20 cellular contexts compared by ENCODE assay signal in the genomic region with DNA sequence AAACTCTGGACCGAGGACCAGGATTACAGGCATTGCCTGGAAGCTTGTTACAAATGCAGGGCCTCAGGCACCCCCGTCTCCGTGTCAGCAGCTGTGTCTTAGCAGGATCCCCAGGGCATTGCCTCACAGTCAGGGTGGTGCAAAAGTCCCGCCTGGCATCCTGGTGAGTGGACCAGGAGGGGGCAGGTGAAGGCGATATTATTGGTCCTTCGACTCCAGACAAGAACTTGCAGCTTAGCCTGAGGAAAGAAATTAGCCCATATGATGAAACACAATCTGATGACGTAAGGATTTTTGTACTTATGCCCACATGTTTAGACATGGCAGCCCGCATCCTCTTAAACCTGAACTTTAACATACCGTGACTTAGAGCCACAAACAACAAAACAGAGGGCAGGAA. TPM values are rescaled to one million over a fixed set of nuclear protein-coding genes. Genes with fewer than 3 reads are reported as not detected.
DNase-seq lines count a peak whose midpoint lies in the region; ATAC-seq and TF ChIP-seq lines count a peak whose summit lies in the region.
"Had no signal": no experiment of that assay in that cellular context is flagged by ENCODE, and none has a peak within 500 bp of the region (broad histone marks: within the 10 kb centered on the region; RNA-seq: fewer than 3 reads in every experiment).

No MANE protein-coding gene starts in this region.

- peak overlapping the region; percentile 79 for H3K27ac Mint-ChIP-seq in CD4-positive, alpha-beta T cell
- H3K27ac Mint-ChIP-seq: activated CD8-positive, alpha-beta memory T cell treated with anti-CD3 and anti-CD28 coated beads, Interleukin-2, amount 10 ng/mL, durations not matched to agents 7 days and 5 days; activated T-helper 2 cell treated with anti-CD3 and anti-CD28 coated beads, Interferon-gamma antibody, Interleukin-2, Interleukin-4, amounts not matched to agents 10 μg/mL and 5 μg/mL and 100 μg/mL, durations not matched to agents 14 hours and 24 hours and 36 hours; T-helper 17 cell had no signal

- intact Hi-C loops in CD4-positive, alpha-beta T cell (cut with DNase I, micrococcal nuclease), result no loop called here
- intact Hi-C loops in PC-3 (cut with micrococcal nuclease), result no loop called here

- H3K9ac ChIP-seq in PC-3 (ENCODE audit: low read length), result no peak overlapping the region

- no peaks in the 10 kb centered on the region for H3K9me2 ChIP-seq in PC-3 (replicated peaks; ENCODE audit: low read length)

- ATAC-seq in CD4-positive, alpha-beta T cell (ENCODE audit: poor library complexity), result no peak
- ATAC-seq in esophagus mucosa, result peak; percentile 37
- no peak for ATAC-seq in PC-3
- ATAC-seq in activated CD4-positive, CD25-positive, alpha-beta regulatory T cell treated with anti-CD3 and anti-CD28 coated beads, Interleukin-2, amount 50 U/mL, for 24 hours, result no peak
- ATAC-seq: activated CD8-positive, alpha-beta memory T cell treated with anti-CD3 and anti-CD28 coated beads, Interleukin-2, amount 10 ng/mL, durations not matched to agents 7 days and 5 days; left ventricle myocardium superior; T-helper 17 cell had no signal

- no peaks in the 10 kb centered on the region; the same call in 1 of the 2 replicates for H3K4me1 ChIP-seq in PC-3 (ENCODE audit: insufficient read depth, low read length)
- H3K4me1 ChIP-seq: HAP-1 had no signal

- no TSS peak for BruUV-seq in PC-3 (replicated peaks; lab: Mats Ljungman, UMichigan)

- no peaks in the 10 kb centered on the region for H3K9me3 ChIP-seq in CD4-positive, alpha-beta T cell (ENCODE audit: control insufficient read depth, low read length)
- H3K9me3 ChIP-seq in PC-3 (ENCODE audit: low read length), result no peaks in the 10 kb centered on the region
- H3K9me3 ChIP-seq: HAP-1, ovary had no signal

- no peak overlapping the region for H3K4me2 ChIP-seq in PC-3 (ENCODE audit: low read length)

- POLR2A ChIA-PET in CD4-positive, alpha-beta T cell (lab: Charles Lee), result no interaction called here
- POLR2A ChIA-PET in PC-3 (lab: Charles Lee; ENCODE audit: unreplicated experiment), result no interaction called here

- H2AFZ ChIP-seq in PC-3 (ENCODE audit: low read length), result no peak overlapping the region

- H3K27me3 Mint-ChIP-seq in CD4-positive, alpha-beta T cell, result no peaks in the 10 kb centered on the region
- H3K27me3 Mint-ChIP-seq: activated CD8-positive, alpha-beta memory T cell treated with anti-CD3 and anti-CD28 coated beads, Interleukin-2, amount 10 ng/mL, durations not matched to agents 7 days and 5 days; T-helper 17 cell had no signal

- H3K27ac ChIP-seq in CD4-positive, alpha-beta T cell (ENCODE audit: low read depth, low read length), result no peak overlapping the region
- no peak overlapping the region for H3K27ac ChIP-seq in PC-3 (ENCODE audit: low read length)
- H3K27ac ChIP-seq: HL-60, ovary had no signal

- no peak overlapping the region for H3K4me3 ChIP-seq in PC-3 (ENCODE audit: low read length)
- H3K4me3 ChIP-seq: HAP-1, ovary had no signal

- H3F3A ChIP-seq in PC-3 (ENCODE audit: low read length, unreplicated experiment), result no peaks in the 10 kb centered on the region

- no peaks in the 10 kb centered on the region for H3K9me3 Mint-ChIP-seq in CD4-positive, alpha-beta T cell
- H3K9me3 Mint-ChIP-seq: activated T-helper 2 cell treated with anti-CD3 and anti-CD28 coated beads, Interferon-gamma antibody, Interleukin-2, Interleukin-4, amounts not matched to agents 10 μg/mL and 5 μg/mL and 100 μg/mL, durations not matched to agents 14 hours and 24 hours and 36 hours had no signal

- H3K36me3 Mint-ChIP-seq in CD4-positive, alpha-beta T cell (ENCODE audit: low read depth), result no peaks in the 10 kb centered on the region
- H3K36me3 Mint-ChIP-seq: activated CD8-positive, alpha-beta memory T cell treated with anti-CD3 and anti-CD28 coated beads, Interleukin-2, amount 10 ng/mL, durations not matched to agents 7 days and 5 days had no signal

- no peaks in the 10 kb centered on the region for H3K27me3 ChIP-seq in CD4-positive, alpha-beta T cell (ENCODE audit: control insufficient read depth, insufficient read depth, low read length)
- no peaks in the 10 kb centered on the region for H3K27me3 ChIP-seq in PC-3 (ENCODE audit: low read length)
- H3K27me3 ChIP-seq: ovary had no signal

- peaks cover 32% of the 10 kb centered on the region for H3K4me1 Mint-ChIP-seq in CD4-positive, alpha-beta T cell (ENCODE audit: low read depth)

- H3K36me3 ChIP-seq in PC-3 (ENCODE audit: low read depth, low read length), result no peaks in the 10 kb centered on the region
- H3K36me3 ChIP-seq: HAP-1, ovary had no signal

- H3K79me2 ChIP-seq in PC-3 (ENCODE audit: low read length), result no peaks in the 10 kb centered on the region

- DNase-seq in AML-193 (lab: John Stamatoyannopoulos, UW) (peak; percentile 6 to 9), NCI-H82 treated with DMSO at 0.1 percent for 48 hours (lab: John Stamatoyannopoulos, UW; ENCODE audit: unreplicated experiment) (peak; percentile 40), PC-3 (no peak)
- no peak for DNase-seq in CD4-positive, alpha-beta T cell
- no peak for DNase-seq in stimulated activated CD4-positive, alpha-beta T cell treated with anti-CD3 and anti-CD28 coated beads, Interleukin-1b, Interleukin-23, amount 100 ng/mL, for 48 hours
- DNase-seq: activated CD8-positive, alpha-beta memory T cell treated with anti-CD3 and anti-CD28 coated beads, Interleukin-2, amount 10 ng/mL, durations not matched to agents 7 days and 5 days; caudate nucleus; head of caudate nucleus; left ventricle myocardium superior; NCI-H1092 treated with DMSO at 0.1 percent for 48 hours; NCI-H226; ovary; Right ventricle myocardium superior; T-helper 17 cell had no signal

- no peak for TF ChIP-seq CTCF in CD4-positive, alpha-beta T cell (IDR thresholded peaks at IDR 0.05)
- TF ChIP-seq CTCF in PC-3 (conservative IDR thresholded peaks at IDR 0.05; ENCODE audit: low read depth, low read length), result no peak

- CTCF ChIA-PET in CD4-positive, alpha-beta T cell (lab: Charles Lee), result no interaction called here
- CTCF ChIA-PET in PC-3 (lab: Charles Lee), result no interaction called here

- H3K4me3 Mint-ChIP-seq in CD4-positive, alpha-beta T cell, result no peak overlapping the region
- H3K4me3 Mint-ChIP-seq: activated CD8-positive, alpha-beta memory T cell treated with anti-CD3 and anti-CD28 coated beads, Interleukin-2, amount 10 ng/mL, durations not matched to agents 7 days and 5 days; T-helper 17 cell had no signal

- H4K20me1 ChIP-seq in PC-3 (ENCODE audit: low read length), result no peaks in the 10 kb centered on the region

RNA-seq across cellular contexts. Expression of a gene that starts 40.8 kb away (rescaled TPM):
- under 1 TPM; 0.34 to 0.38 TPM for total RNA-seq in CD4-positive, alpha-beta T cell
- total RNA-seq in esophagus mucosa (0.24 TPM), PC-3 (2014; rRNA removed) (0.51 and 0.98 TPM in 2 replicates)
- total RNA-seq: activated CD8-positive, alpha-beta memory T cell treated with anti-CD3 and anti-CD28 coated beads, Interleukin-2, amount 10 ng/mL, durations not matched to agents 7 days and 5 days; activated T-helper 2 cell treated with anti-CD3 and anti-CD28 coated beads, Interferon-gamma antibody, Interleukin-2, Interleukin-4, amounts not matched to agents 10 μg/mL and 5 μg/mL and 100 μg/mL, durations not matched to agents 14 hours and 24 hours and 36 hours; left ventricle myocardium superior; Right ventricle myocardium superior had no signal

RNA-seq across cellular contexts. Expression of a gene that starts 51.5 kb away (rescaled TPM):
- 10 to 100 TPM; 59.7 to 60.8 TPM for total RNA-seq in CD4-positive, alpha-beta T cell
- total RNA-seq in esophagus mucosa (0.24 TPM), PC-3 (2014; rRNA removed) (1.0 TPM in 1 of 2 replicates, not detected in the other)
- total RNA-seq: left ventricle myocardium superior, Right ventricle myocardium superior had no signal

RNA-seq across cellular contexts. Expression of a gene that starts 58.5 kb away (rescaled TPM):
- 10 to 100 TPM; 16.4 to 16.7 TPM for total RNA-seq in CD4-positive, alpha-beta T cell
- total RNA-seq in esophagus mucosa (13.9 TPM), PC-3 (2014; rRNA removed) (34.2 and 38.3 TPM in 2 replicates)

RNA-seq across cellular contexts. Expression of a gene that starts 59.3 kb away (rescaled TPM):
- 1 to 10 TPM; 1.5 TPM for total RNA-seq in CD4-positive, alpha-beta T cell
- total RNA-seq in esophagus mucosa (0.32 TPM), PC-3 (2014; rRNA removed) (not detected in 2 replicates)
- total RNA-seq: left ventricle myocardium superior, Right ventricle myocardium superior, urinary bladder had no signal

Comparison
In these comparisons a context has a peak if more than half of its experiments do, and no peak if none do; other contexts are left out.
1. DNase-seq: peak in AML-193 (2 of 2) and NCI-H82 treated with DMSO at 0.1 percent for 48 hours (single experiment); none in CD4-positive, alpha-beta T cell (0 of 10), PC-3 (single experiment) and stimulated activated CD4-positive, alpha-beta T cell treated with anti-CD3 and anti-CD28 coated beads, Interleukin-1b, Interleukin-23, amount 100 ng/mL, for 48 hours (single experiment).
2. RNA of a gene that starts 51.5 kb away (total RNA-seq): 59.7 to 60.8 TPM in CD4-positive, alpha-beta T cell; 1.0 TPM in PC-3 and 0.24 TPM in esophagus mucosa (single experiment); every median in the first group is over 10 times any median in the second.